ENCODE assay signal across 1 cellular context in the genomic region with DNA sequence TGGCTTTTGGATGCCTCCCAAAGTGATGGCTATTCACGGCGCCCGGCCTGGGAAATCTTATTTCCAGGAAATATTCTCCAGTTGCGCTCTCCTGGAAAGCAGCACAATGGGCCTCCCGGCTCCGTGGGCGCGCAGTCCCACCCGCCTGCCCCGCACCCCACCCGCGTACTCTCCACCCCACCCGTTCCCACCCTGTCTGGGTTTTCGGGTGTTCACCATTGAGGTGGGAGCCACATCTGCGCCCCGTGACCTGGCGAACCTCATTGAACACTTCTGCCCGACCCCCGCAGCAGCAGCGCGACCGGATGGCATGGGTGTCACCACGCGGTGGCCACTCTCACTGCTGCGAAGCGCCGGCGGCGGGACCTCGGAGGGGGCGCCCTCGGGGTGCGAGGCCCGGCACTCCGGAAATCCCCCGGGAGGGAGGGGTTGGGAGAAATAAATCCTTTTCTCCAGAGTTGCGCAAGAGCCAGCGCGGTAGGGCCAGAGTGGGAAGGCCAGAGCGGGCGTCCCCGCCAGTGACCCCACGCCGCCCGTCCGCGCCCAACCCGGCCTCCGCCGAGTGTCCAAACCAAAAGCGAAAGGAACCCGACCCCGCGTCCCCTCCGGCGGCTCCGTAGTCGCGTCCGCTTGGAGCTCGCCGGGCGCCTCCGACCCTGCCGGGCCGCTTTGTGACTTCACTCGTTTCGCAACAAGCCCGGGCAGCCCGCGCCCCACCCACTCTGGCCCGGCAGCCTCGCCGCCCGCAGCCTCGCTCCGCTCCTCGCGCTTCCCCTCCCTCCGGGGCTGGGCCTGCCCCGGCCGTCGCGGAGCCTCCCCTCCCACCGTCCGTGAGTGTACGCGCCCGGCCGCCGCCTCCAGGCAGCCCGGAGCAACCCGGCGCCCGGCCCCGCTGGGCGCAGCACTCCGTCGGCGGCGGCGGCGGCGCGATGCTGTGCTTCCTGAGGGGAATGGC.
A peak's percentile ranks its signal among the peaks of the same experiment; 100 is the strongest.
TF ChIP-seq lines count a peak whose summit lies in the region.

A gene with protein sequence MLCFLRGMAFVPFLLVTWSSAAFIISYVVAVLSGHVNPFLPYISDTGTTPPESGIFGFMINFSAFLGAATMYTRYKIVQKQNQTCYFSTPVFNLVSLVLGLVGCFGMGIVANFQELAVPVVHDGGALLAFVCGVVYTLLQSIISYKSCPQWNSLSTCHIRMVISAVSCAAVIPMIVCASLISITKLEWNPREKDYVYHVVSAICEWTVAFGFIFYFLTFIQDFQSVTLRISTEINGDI (plus strand): TSS at position 720 of the 955 bp plus-strand sequence. CDS start 210 bp downstream, at position 930.

TF ChIP-seq in K562, 482 proteins besides CTCF, POLR2A, EP300 and RAD21 (continued from another document and continues in another):
- TF ChIP-seq, protein P1, sequence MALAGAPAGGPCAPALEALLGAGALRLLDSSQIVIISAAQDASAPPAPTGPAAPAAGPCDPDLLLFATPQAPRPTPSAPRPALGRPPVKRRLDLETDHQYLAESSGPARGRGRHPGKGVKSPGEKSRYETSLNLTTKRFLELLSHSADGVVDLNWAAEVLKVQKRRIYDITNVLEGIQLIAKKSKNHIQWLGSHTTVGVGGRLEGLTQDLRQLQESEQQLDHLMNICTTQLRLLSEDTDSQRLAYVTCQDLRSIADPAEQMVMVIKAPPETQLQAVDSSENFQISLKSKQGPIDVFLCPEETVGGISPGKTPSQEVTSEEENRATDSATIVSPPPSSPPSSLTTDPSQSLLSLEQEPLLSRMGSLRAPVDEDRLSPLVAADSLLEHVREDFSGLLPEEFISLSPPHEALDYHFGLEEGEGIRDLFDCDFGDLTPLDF (CRISPR knock-in tag; IDR thresholded peaks at IDR 0.05), result peak; percentile 46; the same call in 1 of the 2 replicates
- TF ChIP-seq CBFB (CRISPR knock-in tag; IDR thresholded peaks at IDR 0.05) (no peak), NFIX (CRISPR knock-in tag; IDR thresholded peaks at IDR 0.05; ENCODE audit: low read depth) (no peak), POLR2H (tag; IDR thresholded peaks at IDR 0.05; ENCODE audit: low read depth) (peak; percentile 68; the same call in 1 of the 2 replicates), SIN3A (IDR thresholded peaks at IDR 0.05; ENCODE audit: borderline replicate concordance in 2 of 2, control insufficient read depth in 1 of 2, low read depth in 2 of 2, low read length in 2 of 2) (peak in 1 of 2 experiments; percentile 46; a peak in 1 of 4 replicates), MTA3 (IDR thresholded peaks at IDR 0.05; ENCODE audit: borderline replicate concordance) (peak; percentile 70; the same call in 1 of the 2 replicates), PYGO2 (tag; IDR thresholded peaks at IDR 0.05) (no peak), MED1 (CRISPR knock-in tag; IDR thresholded peaks at IDR 0.05; ENCODE audit: borderline replicate concordance) (no peak), TAL1 (IDR thresholded peaks at IDR 0.05) (no peak), CEBPB (tag; IDR thresholded peaks at IDR 0.05) (peak; percentile 100), LARP7 (IDR thresholded peaks at IDR 0.05) (no peak), ZNF197 (CRISPR knock-in tag; IDR thresholded peaks at IDR 0.05; ENCODE audit: low read depth) (peak; percentile 45; the same call in 1 of the 2 replicates), ZNF707 (CRISPR knock-in tag; conservative IDR thresholded peaks at IDR 0.05) (0 out of 2 replicates have a peak, but pooled peaks have one; percentile 23), PRMT5 (CRISPR knock-in tag; IDR thresholded peaks at IDR 0.05) (no peak), ELF4 (CRISPR knock-in tag; IDR thresholded peaks at IDR 0.05) (no peak), ZFX (CRISPR knock-in tag; IDR thresholded peaks at IDR 0.05) (peak; percentile 96), KLF6 (CRISPR knock-in tag; IDR thresholded peaks at IDR 0.05; ENCODE audit: borderline replicate concordance) (no peak), MAFG (tag; conservative IDR thresholded peaks at IDR 0.05) (no peak), ETV6 (IDR thresholded peaks at IDR 0.05; ENCODE audit: borderline replicate concordance in 1 of 2, low read depth in 2 of 2, low read length in 1 of 2) (no peak), ETV6 (CRISPR knock-in tag; IDR thresholded peaks at IDR 0.05; ENCODE audit: borderline replicate concordance) (no peak), ZNF263 (CRISPR knock-in tag; IDR thresholded peaks at IDR 0.05; ENCODE audit: borderline replicate concordance) (no peak), SMARCB1 (IDR thresholded peaks at IDR 0.05; ENCODE audit: insufficient read length, low read depth) (no peak), SRF (CRISPR knock-in tag; IDR thresholded peaks at IDR 0.05) (0 out of 4 replicates have a peak, but pooled peaks of 1 of the 2 experiments have one; percentile 22), LCOR (CRISPR knock-in tag; IDR thresholded peaks at IDR 0.05) (peak; percentile 76; the same call in 1 of the 2 replicates), SMARCA4 (IDR thresholded peaks at IDR 0.05) (no peak), BRF1 (IDR thresholded peaks at IDR 0.05; ENCODE audit: borderline replicate concordance, extremely low read depth, insufficient read length) (no peak), NFYB (IDR thresholded peaks at IDR 0.05; ENCODE audit: extremely low read depth, insufficient read length) (no peak), ASH1L (IDR thresholded peaks at IDR 0.05; ENCODE audit: borderline replicate concordance, low read depth, partially characterized antibody) (no peak), STAG1 (CRISPR knock-in tag; IDR thresholded peaks at IDR 0.05; ENCODE audit: borderline replicate concordance) (no peak), HMG20B (CRISPR knock-in tag; IDR thresholded peaks at IDR 0.05) (no peak), NR2C2 (CRISPR knock-in tag; IDR thresholded peaks at IDR 0.05) (no peak), NR2C2 (tag; IDR thresholded peaks at IDR 0.05) (peak; percentile 90)
- TF ChIP-seq, protein P2, sequence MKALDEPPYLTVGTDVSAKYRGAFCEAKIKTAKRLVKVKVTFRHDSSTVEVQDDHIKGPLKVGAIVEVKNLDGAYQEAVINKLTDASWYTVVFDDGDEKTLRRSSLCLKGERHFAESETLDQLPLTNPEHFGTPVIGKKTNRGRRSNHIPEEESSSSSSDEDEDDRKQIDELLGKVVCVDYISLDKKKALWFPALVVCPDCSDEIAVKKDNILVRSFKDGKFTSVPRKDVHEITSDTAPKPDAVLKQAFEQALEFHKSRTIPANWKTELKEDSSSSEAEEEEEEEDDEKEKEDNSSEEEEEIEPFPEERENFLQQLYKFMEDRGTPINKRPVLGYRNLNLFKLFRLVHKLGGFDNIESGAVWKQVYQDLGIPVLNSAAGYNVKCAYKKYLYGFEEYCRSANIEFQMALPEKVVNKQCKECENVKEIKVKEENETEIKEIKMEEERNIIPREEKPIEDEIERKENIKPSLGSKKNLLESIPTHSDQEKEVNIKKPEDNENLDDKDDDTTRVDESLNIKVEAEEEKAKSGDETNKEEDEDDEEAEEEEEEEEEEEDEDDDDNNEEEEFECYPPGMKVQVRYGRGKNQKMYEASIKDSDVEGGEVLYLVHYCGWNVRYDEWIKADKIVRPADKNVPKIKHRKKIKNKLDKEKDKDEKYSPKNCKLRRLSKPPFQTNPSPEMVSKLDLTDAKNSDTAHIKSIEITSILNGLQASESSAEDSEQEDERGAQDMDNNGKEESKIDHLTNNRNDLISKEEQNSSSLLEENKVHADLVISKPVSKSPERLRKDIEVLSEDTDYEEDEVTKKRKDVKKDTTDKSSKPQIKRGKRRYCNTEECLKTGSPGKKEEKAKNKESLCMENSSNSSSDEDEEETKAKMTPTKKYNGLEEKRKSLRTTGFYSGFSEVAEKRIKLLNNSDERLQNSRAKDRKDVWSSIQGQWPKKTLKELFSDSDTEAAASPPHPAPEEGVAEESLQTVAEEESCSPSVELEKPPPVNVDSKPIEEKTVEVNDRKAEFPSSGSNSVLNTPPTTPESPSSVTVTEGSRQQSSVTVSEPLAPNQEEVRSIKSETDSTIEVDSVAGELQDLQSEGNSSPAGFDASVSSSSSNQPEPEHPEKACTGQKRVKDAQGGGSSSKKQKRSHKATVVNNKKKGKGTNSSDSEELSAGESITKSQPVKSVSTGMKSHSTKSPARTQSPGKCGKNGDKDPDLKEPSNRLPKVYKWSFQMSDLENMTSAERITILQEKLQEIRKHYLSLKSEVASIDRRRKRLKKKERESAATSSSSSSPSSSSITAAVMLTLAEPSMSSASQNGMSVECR (CRISPR knock-in tag; IDR thresholded peaks at IDR 0.05), result 0 out of 2 replicates have a peak, but pooled peaks have one; percentile 52
- TF ChIP-seq, protein P3, sequence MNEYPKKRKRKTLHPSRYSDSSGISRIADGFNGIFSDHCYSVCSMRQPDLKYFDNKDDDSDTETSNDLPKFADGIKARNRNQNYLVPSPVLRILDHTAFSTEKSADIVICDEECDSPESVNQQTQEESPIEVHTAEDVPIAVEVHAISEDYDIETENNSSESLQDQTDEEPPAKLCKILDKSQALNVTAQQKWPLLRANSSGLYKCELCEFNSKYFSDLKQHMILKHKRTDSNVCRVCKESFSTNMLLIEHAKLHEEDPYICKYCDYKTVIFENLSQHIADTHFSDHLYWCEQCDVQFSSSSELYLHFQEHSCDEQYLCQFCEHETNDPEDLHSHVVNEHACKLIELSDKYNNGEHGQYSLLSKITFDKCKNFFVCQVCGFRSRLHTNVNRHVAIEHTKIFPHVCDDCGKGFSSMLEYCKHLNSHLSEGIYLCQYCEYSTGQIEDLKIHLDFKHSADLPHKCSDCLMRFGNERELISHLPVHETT (CRISPR knock-in tag; conservative IDR thresholded peaks at IDR 0.05 in 1 of 2, IDR thresholded peaks at IDR 0.05 in 1 of 2), result peak in 1 of 2 experiments; percentile 96; a peak in 2 of 4 replicates
- TF ChIP-seq, protein P4, sequence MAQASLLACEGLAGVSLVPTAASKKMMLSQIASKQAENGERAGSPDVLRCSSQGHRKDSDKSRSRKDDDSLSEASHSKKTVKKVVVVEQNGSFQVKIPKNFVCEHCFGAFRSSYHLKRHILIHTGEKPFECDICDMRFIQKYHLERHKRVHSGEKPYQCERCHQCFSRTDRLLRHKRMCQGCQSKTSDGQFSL (CRISPR knock-in tag; IDR thresholded peaks at IDR 0.05), result peak; percentile 90
- TF ChIP-seq, protein P4 (tag; IDR thresholded peaks at IDR 0.05), result peak in 1 of 2 experiments; percentile 71; a peak in 1 of 4 replicates
- TF ChIP-seq, protein P5, sequence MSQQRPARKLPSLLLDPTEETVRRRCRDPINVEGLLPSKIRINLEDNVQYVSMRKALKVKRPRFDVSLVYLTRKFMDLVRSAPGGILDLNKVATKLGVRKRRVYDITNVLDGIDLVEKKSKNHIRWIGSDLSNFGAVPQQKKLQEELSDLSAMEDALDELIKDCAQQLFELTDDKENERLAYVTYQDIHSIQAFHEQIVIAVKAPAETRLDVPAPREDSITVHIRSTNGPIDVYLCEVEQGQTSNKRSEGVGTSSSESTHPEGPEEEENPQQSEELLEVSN (IDR thresholded peaks at IDR 0.05; ENCODE audit: borderline replicate concordance in 1 of 2, extremely low read depth in 1 of 2, insufficient read depth in 1 of 2, insufficient read length in 1 of 2, low read depth in 1 of 2, low read length in 1 of 2, poor library complexity in 1 of 2, severe bottlenecking in 1 of 2), result peak; percentile 78 to 97
- TF ChIP-seq, protein P6, sequence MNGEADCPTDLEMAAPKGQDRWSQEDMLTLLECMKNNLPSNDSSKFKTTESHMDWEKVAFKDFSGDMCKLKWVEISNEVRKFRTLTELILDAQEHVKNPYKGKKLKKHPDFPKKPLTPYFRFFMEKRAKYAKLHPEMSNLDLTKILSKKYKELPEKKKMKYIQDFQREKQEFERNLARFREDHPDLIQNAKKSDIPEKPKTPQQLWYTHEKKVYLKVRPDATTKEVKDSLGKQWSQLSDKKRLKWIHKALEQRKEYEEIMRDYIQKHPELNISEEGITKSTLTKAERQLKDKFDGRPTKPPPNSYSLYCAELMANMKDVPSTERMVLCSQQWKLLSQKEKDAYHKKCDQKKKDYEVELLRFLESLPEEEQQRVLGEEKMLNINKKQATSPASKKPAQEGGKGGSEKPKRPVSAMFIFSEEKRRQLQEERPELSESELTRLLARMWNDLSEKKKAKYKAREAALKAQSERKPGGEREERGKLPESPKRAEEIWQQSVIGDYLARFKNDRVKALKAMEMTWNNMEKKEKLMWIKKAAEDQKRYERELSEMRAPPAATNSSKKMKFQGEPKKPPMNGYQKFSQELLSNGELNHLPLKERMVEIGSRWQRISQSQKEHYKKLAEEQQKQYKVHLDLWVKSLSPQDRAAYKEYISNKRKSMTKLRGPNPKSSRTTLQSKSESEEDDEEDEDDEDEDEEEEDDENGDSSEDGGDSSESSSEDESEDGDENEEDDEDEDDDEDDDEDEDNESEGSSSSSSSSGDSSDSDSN (IDR thresholded peaks at IDR 0.05; ENCODE audit: borderline replicate concordance in 1 of 2, low read depth in 2 of 2, low read length in 2 of 2), result peak in 1 of 2 experiments; percentile 78; a peak in 2 of 4 replicates
- TF ChIP-seq, protein P7, sequence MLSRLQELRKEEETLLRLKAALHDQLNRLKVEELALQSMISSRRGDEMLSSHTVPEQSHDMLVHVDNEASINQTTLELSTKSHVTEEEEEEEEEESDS (CRISPR knock-in tag; IDR thresholded peaks at IDR 0.05), result no peak
- TF ChIP-seq, protein P8, sequence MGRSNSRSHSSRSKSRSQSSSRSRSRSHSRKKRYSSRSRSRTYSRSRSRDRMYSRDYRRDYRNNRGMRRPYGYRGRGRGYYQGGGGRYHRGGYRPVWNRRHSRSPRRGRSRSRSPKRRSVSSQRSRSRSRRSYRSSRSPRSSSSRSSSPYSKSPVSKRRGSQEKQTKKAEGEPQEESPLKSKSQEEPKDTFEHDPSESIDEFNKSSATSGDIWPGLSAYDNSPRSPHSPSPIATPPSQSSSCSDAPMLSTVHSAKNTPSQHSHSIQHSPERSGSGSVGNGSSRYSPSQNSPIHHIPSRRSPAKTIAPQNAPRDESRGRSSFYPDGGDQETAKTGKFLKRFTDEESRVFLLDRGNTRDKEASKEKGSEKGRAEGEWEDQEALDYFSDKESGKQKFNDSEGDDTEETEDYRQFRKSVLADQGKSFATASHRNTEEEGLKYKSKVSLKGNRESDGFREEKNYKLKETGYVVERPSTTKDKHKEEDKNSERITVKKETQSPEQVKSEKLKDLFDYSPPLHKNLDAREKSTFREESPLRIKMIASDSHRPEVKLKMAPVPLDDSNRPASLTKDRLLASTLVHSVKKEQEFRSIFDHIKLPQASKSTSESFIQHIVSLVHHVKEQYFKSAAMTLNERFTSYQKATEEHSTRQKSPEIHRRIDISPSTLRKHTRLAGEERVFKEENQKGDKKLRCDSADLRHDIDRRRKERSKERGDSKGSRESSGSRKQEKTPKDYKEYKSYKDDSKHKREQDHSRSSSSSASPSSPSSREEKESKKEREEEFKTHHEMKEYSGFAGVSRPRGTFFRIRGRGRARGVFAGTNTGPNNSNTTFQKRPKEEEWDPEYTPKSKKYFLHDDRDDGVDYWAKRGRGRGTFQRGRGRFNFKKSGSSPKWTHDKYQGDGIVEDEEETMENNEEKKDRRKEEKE (IDR thresholded peaks at IDR 0.05; ENCODE audit: borderline replicate concordance in 1 of 2, control insufficient read depth in 1 of 2, low read depth in 2 of 2, low read length in 1 of 2), result peak in 1 of 2 experiments; percentile 80; a peak in 1 of 4 replicates
- TF ChIP-seq, protein P9, sequence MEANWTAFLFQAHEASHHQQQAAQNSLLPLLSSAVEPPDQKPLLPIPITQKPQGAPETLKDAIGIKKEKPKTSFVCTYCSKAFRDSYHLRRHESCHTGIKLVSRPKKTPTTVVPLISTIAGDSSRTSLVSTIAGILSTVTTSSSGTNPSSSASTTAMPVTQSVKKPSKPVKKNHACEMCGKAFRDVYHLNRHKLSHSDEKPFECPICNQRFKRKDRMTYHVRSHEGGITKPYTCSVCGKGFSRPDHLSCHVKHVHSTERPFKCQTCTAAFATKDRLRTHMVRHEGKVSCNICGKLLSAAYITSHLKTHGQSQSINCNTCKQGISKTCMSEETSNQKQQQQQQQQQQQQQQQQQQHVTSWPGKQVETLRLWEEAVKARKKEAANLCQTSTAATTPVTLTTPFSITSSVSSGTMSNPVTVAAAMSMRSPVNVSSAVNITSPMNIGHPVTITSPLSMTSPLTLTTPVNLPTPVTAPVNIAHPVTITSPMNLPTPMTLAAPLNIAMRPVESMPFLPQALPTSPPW (CRISPR knock-in tag; IDR thresholded peaks at IDR 0.05), result peak; percentile 93
